In genomic region chr3:127171320-127171719, GRCh38 we compare ENCODE assay signal across 28 cellular contexts. TPM values are rescaled to one million over a fixed set of nuclear protein-coding genes. Genes with fewer than 3 reads are reported as not detected.
"Had no signal": no experiment of that assay in that cellular context is flagged by ENCODE, and none has a peak within 500 bp of the region (broad histone marks: within the 10 kb centered on the region; RNA-seq: fewer than 3 reads in every experiment).

No MANE protein-coding gene starts in this region.

- H3K4me3 ChIP-seq: dorsolateral prefrontal cortex, esophagus muscularis mucosa, gastroesophageal sphincter, lung, pancreas, right lobe of liver, stomach, thoracic aorta, transverse colon had no signal

- H3K36me3 ChIP-seq: esophagus muscularis mucosa, gastroesophageal sphincter, neutrophil, pancreas, right lobe of liver, stomach, thoracic aorta, transverse colon had no signal

- H3K4me1 ChIP-seq: pancreas, right lobe of liver, stomach, transverse colon had no signal

- H3K4me3 Mint-ChIP-seq: immature natural killer cell, naive B cell had no signal

- ATAC-seq: gastroesophageal sphincter, left cardiac atrium, left ventricle myocardium superior, right lobe of liver had no signal

- DNase-seq: cortex of kidney; effector CD8-positive, alpha-beta T cell; glutamatergic neuron; immature natural killer cell; left cardiac atrium; left ventricle myocardium superior; naive B cell; right lobe of liver; stimulated activated CD4-positive, alpha-beta T cell treated with anti-CD3 and anti-CD28 coated beads, Interleukin-15, amount 100 ng/mL, for 24 hours; stimulated activated CD4-positive, alpha-beta T cell treated with anti-CD3 and anti-CD28 coated beads, Interleukin-1b, Interleukin-23, amount 100 ng/mL, for 48 hours; stimulated activated CD4-positive, alpha-beta T cell treated with anti-CD3 and anti-CD28 coated beads, Interleukin-4, amount 100 ng/mL, for 24 hours; stimulated activated naive CD4-positive, alpha-beta T cell; stomach; transverse colon had no signal

- H3K27me3 ChIP-seq: pancreas, right lobe of liver had no signal

- H3K36me3 Mint-ChIP-seq: immature natural killer cell, naive B cell had no signal

- H3K9me3 ChIP-seq: esophagus muscularis mucosa, gastroesophageal sphincter, neutrophil, pancreas, right lobe of liver, stomach, thoracic aorta, transverse colon had no signal

- H3K27ac ChIP-seq: dorsolateral prefrontal cortex, epithelial cell of prostate, esophagus muscularis mucosa, gastroesophageal sphincter, neutrophil, pancreas, right lobe of liver, stomach, thoracic aorta, transverse colon had no signal

- FAIRE-seq: endometrium, keratinocyte, pancreas had no signal

- H3K27ac Mint-ChIP-seq: immature natural killer cell, progenitor cell of endocrine pancreas had no signal

RNA-seq across cellular contexts. Expression of gene PRR23E, which starts 21.6 kb away (rescaled TPM):
- total RNA-seq: cerebellum, dorsolateral prefrontal cortex, esophagus muscularis mucosa, gastroesophageal sphincter, left cardiac atrium, left ventricle myocardium superior, lung, pancreas, progenitor cell of endocrine pancreas, renal cortical epithelial cell, right lobe of liver, stomach, thoracic aorta, transverse colon, urinary bladder had no signal
- polyA plus RNA-seq: immature natural killer cell, keratinocyte, lung, pancreas, stomach, urinary bladder had no signal
